8 cellular contexts compared by ENCODE assay signal in the genomic region with DNA sequence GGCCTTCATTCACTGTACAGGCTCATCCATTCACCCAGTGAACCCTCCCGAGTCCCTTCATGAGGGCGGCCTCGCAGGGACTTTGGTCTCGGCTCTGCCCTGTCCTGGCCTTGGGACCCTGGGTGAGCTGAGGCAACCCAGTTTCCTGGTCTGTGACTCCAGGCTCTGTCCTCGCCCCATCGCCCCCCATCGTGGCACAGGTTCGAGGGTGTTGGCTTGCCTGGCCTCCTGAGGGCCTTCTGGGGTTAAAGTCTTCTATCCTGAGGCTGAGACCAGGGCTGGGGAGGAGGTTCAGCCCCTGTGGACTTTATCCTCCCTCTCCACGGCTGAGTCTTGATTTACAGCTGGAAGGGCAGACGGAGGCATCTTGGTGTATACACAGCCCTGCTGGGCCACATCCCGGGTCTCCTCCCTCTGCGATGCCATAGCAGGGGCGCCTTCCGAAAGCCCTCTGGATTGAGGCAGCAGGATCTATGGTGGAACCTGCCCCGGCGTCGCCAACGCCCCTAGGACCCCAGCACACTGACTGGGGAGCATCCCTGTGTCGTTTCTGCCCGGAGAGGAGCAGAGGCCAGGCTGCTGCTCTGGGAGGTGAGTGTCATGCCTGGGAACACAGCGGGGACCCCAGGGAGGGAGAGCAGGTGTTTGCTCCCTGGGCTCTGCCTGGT. TPM values are rescaled to one million over a fixed set of nuclear protein-coding genes. Genes with fewer than 3 reads are reported as not detected.
DNase-seq lines count a peak whose midpoint lies in the region; ATAC-seq and TF ChIP-seq lines count a peak whose summit lies in the region.
"Not testable (repeated sequence)": the region's sequence is repeated elsewhere in the genome, so short reads cannot be mapped to it uniquely, and the experiment has no call there.

No MANE protein-coding gene starts in this region.

- H3K79me2 ChIP-seq in hepatocyte, result not testable (repeated sequence)

- H3K9me2 ChIP-seq in hepatocyte (replicated peaks; ENCODE audit: insufficient read depth), result not testable (repeated sequence)

- not testable (repeated sequence) for TF ChIP-seq EP300 in sigmoid colon (IDR thresholded peaks at IDR 0.05)

- peaks cover 14% of the 10 kb centered on the region for H3K4me1 ChIP-seq in BLaER1
- H3K4me1 ChIP-seq in Peyer's patch; duodenal mucosa (ENCODE audit: control insufficient read depth in 1 of 2, insufficient read depth in 2 of 2, low read length in 2 of 2); hepatocyte (ENCODE audit: insufficient read depth); mucosa of descending colon (ENCODE audit: low read depth); sigmoid colon: not testable (repeated sequence)

- peak overlapping the region; percentile 42; the same call in 1 of the 2 replicates for H3K4me2 ChIP-seq in BLaER1
- not testable (repeated sequence) for H3K4me2 ChIP-seq in hepatocyte

- H3K27ac ChIP-seq in BLaER1; duodenal mucosa (ENCODE audit: low read depth, low read length); hepatocyte; sigmoid colon: not testable (repeated sequence)
- peak overlapping the region in 3 of 4 donors; percentile 53 to 84 (median 65) for H3K27ac ChIP-seq in Peyer's patch

- DNase-seq in Peyer's patch (peak in 2 of 3 donors; percentile 84), hepatocyte (ENCODE audit: low spot score) (peak; percentile 13), left kidney (ENCODE audit: low read depth, low spot score) (peak; percentile 78), mucosa of descending colon (peak in 1 of 3 donors; percentile 15), sigmoid colon (peak; percentile 38)
- not testable (repeated sequence) for DNase-seq in stimulated activated naive CD8-positive, alpha-beta T cell treated with anti-CD3 and anti-CD28 coated beads, Interleukin-15, Interleukin-2, amounts not matched to agents 100 U/mL and 50 U/mL, for 24 hours

- not testable (repeated sequence) for H3K36me3 ChIP-seq in BLaER1; Peyer's patch; duodenal mucosa (ENCODE audit: control insufficient read depth in 1 of 2, insufficient read depth in 2 of 2, low read length in 2 of 2); hepatocyte (replicated peaks; ENCODE audit: insufficient read depth, low read depth); mucosa of descending colon (ENCODE audit: low read depth); sigmoid colon

- not testable (repeated sequence) for H4K20me1 ChIP-seq in BLaER1; hepatocyte (ENCODE audit: insufficient read depth, poor library complexity, severe bottlenecking)

- not testable (repeated sequence) for H3K9ac ChIP-seq in BLaER1; duodenal mucosa (ENCODE audit: low read depth in 1 of 2, low read length in 2 of 2)

- TF ChIP-seq CTCF in Peyer's patch (IDR thresholded peaks at IDR 0.05); hepatocyte (IDR thresholded peaks at IDR 0.05; ENCODE audit: poor library complexity); mucosa of descending colon (IDR thresholded peaks at IDR 0.05); sigmoid colon (IDR thresholded peaks at IDR 0.05): not testable (repeated sequence)

- ATAC-seq in mucosa of descending colon, result peak; percentile 56
- peak; percentile 9 for ATAC-seq in stimulated activated naive CD8-positive, alpha-beta T cell treated with anti-CD3 and anti-CD28 coated beads, Interleukin-15, Interleukin-2, amounts not matched to agents 100 U/mL and 50 U/mL, for 24 hours

- 81% methylated on average over 17 of the region's 21 CpGs for WGBS in hepatocyte (ENCODE audit: low lambda C conversion rate, missing lambda C conversion rate)
- WGBS in sigmoid colon, 2 donors, result 34 to 73% methylated on average over 21 of the region's 21 CpGs

- H3K4me3 ChIP-seq in BLaER1, hepatocyte, mucosa of descending colon, sigmoid colon: not testable (repeated sequence)
- H3K4me3 ChIP-seq in Peyer's patch, result peak overlapping the region in 2 of 4 donors; percentile 45 to 52
- peak overlapping the region; percentile 8 to 28 for H3K4me3 ChIP-seq in duodenal mucosa (ENCODE audit: low read depth in 1 of 2, low read length in 2 of 2)

- not testable (repeated sequence) for H2AFZ ChIP-seq in hepatocyte

- not testable (repeated sequence) for H3K9me3 ChIP-seq in BLaER1; Peyer's patch; duodenal mucosa (ENCODE audit: control insufficient read depth in 1 of 2, low read length in 2 of 2); hepatocyte (ENCODE audit: low read depth); mucosa of descending colon; sigmoid colon

- intact Hi-C loops in mucosa of descending colon (cut with DNase I, micrococcal nuclease); sigmoid colon (cut with DNase I): not testable (repeated sequence)

- TF ChIP-seq POLR2A in Peyer's patch (IDR thresholded peaks at IDR 0.05), result peak; percentile 63 to 75
- TF ChIP-seq POLR2A in sigmoid colon (IDR thresholded peaks at IDR 0.05), result not testable (repeated sequence)

- H3K27me3 ChIP-seq in BLaER1; Peyer's patch; duodenal mucosa (ENCODE audit: control insufficient read depth in 1 of 2, insufficient read depth in 2 of 2, low read length in 2 of 2); hepatocyte; sigmoid colon: not testable (repeated sequence)

RNA-seq across cellular contexts. Expression of gene LRPAP1, which starts 44.4 kb away (rescaled TPM):
- total RNA-seq in Peyer's patch, result 100 to 1,000 TPM in 3 of 4 donors, 10 to 100 TPM in 1; 82.6 to 116 (median 109) TPM
- 184 and 191 TPM in 2 replicates for total RNA-seq in hepatocyte
- 299 and 379 TPM in 2 replicates for polyA plus RNA-seq in hepatocyte
- total RNA-seq in mucosa of descending colon, result 100 to 1,000 TPM; 109 to 139 (median 137) TPM
- 100 to 1,000 TPM in 2 of 4 donors, 10 to 100 TPM in 2; 85.3 to 127 (median 99.6) TPM for total RNA-seq in sigmoid colon
- 100 to 1,000 TPM in 1 of 3 donors, 10 to 100 TPM in 2; 25.2 to 123 (median 44.2) TPM for polyA plus RNA-seq in sigmoid colon
